Comparison of ENCODE assay signal across 8 cellular contexts in genomic region chr10:124647421-124648130, GRCh38.
DNase-seq lines count a peak whose midpoint lies in the region; ATAC-seq and TF ChIP-seq lines count a peak whose summit lies in the region.

No MANE protein-coding gene starts in this region.

- peak; percentile 60 for ATAC-seq in GM21737 (IDR thresholded peaks at IDR 0.05; ENCODE audit: unreplicated experiment)

- H3K36me3 Mint-ChIP-seq in neural progenitor cell = peaks cover 2% of the 10 kb centered on the region

- H3K9me3 Mint-ChIP-seq in neural progenitor cell = no peaks in the 10 kb centered on the region

- H3K4me1 Mint-ChIP-seq in neural progenitor cell = peaks cover 42% of the 10 kb centered on the region

- H2AFZ ChIP-seq in neural progenitor cell (replicated peaks) = no peak overlapping the region

- H3K4me3 Mint-ChIP-seq in neural progenitor cell = no peak overlapping the region

- no peaks in the 10 kb centered on the region for H3K27me3 ChIP-seq in neural progenitor cell

- H3K36me3 ChIP-seq in neural progenitor cell = no peaks in the 10 kb centered on the region

- TF ChIP-seq CTCF in fibroblast of the aortic adventitia (IDR thresholded peaks at IDR 0.05; ENCODE audit: insufficient read depth, low read length) = peak; percentile 36
- TF ChIP-seq CTCF in retinal pigment epithelial cell (conservative IDR thresholded peaks at IDR 0.05; ENCODE audit: low read depth, low read length) = peak; percentile 41
- TF ChIP-seq CTCF in neural progenitor cell (IDR thresholded peaks at IDR 0.05) = no peak

- peaks cover 32% of the 10 kb centered on the region for H3F3A ChIP-seq in neural progenitor cell (ENCODE audit: low read depth)

- no peak overlapping the region for H3K4me2 ChIP-seq in neural progenitor cell

- H4K20me1 ChIP-seq in neural progenitor cell (ENCODE audit: low read depth) = peaks cover 32% of the 10 kb centered on the region

- DNase-seq in ELR (ENCODE audit: low read depth) = peak; percentile 69
- DNase-seq in NCI-H510A treated with DMSO at 0.1 percent for 48 hours (lab: John Stamatoyannopoulos, UW) = peak; percentile 35
- DNase-seq in activated T-cell treated with anti-CD3 and anti-CD28 coated beads, Interleukin-2, amount 50 U/mL, for 1 hour = peak; percentile 65
- peak; percentile 20 for DNase-seq in fibroblast of the aortic adventitia (ENCODE audit: low read depth)
- DNase-seq in retinal pigment epithelial cell (ENCODE audit: low read depth) = no peak
- no peak for DNase-seq in neural progenitor cell (ENCODE audit: low spot score)
- no peak for DNase-seq in glomerular visceral epithelial cell (ENCODE audit: extremely low spot score)

- H3K27ac Mint-ChIP-seq in neural progenitor cell = no peak overlapping the region

- H3K9me3 ChIP-seq in neural progenitor cell (ENCODE audit: low read depth) = no peaks in the 10 kb centered on the region

- H3K27ac ChIP-seq in neural progenitor cell = no peak overlapping the region

- peaks cover 19% of the 10 kb centered on the region for H3K79me2 ChIP-seq in neural progenitor cell (ENCODE audit: low read depth)

- peaks cover 2% of the 10 kb centered on the region for H3K27me3 Mint-ChIP-seq in neural progenitor cell (ENCODE audit: insufficient read depth, low read depth)

- H3K4me3 ChIP-seq in fibroblast of the aortic adventitia (ENCODE audit: low read depth, low read length) (no peak overlapping the region), retinal pigment epithelial cell (ENCODE audit: low read length) (no peak overlapping the region), neural progenitor cell (no peak overlapping the region)

- H3K9ac ChIP-seq in neural progenitor cell = no peak overlapping the region

- peaks cover 60% of the 10 kb centered on the region for H3K4me1 ChIP-seq in neural progenitor cell

Comparison
In these comparisons a context has a peak if more than half of its experiments do, and no peak if none do; other contexts are left out.
1. DNase-seq: peak in ELR (single experiment), NCI-H510A treated with DMSO at 0.1 percent for 48 hours (single experiment), activated T-cell treated with anti-CD3 and anti-CD28 coated beads, Interleukin-2, amount 50 U/mL, for 1 hour (single experiment) and fibroblast of the aortic adventitia (single experiment); none in retinal pigment epithelial cell (single experiment), neural progenitor cell (single experiment) and glomerular visceral epithelial cell (single experiment).